In genomic region chr17:55451203-55451641, GRCh38 we compare ENCODE assay signal across 2 cellular contexts.
TF ChIP-seq lines count a peak whose summit lies in the region.

No MANE protein-coding gene starts in this region.

TF ChIP-seq in K562, 482 proteins besides CTCF, POLR2A, EP300 and RAD21 (continued from another document and continues in another):
- TF ChIP-seq RREB1 (CRISPR knock-in tag; IDR thresholded peaks at IDR 0.05) (no peak), TGIF2 (CRISPR knock-in tag; IDR thresholded peaks at IDR 0.05) (no peak), SMAD3 (CRISPR knock-in tag; conservative IDR thresholded peaks at IDR 0.05) (no peak), ZNF347 (CRISPR knock-in tag; IDR thresholded peaks at IDR 0.05; ENCODE audit: low read depth) (no peak), SRF (CRISPR knock-in tag; IDR thresholded peaks at IDR 0.05) (no peak), ARID2 (IDR thresholded peaks at IDR 0.05) (no peak), ZSCAN29 (IDR thresholded peaks at IDR 0.05) (no peak), ATF2 (CRISPR knock-in tag; IDR thresholded peaks at IDR 0.05) (no peak), TEAD1 (CRISPR knock-in tag; IDR thresholded peaks at IDR 0.05) (peak in 1 of 2 experiments; percentile 82; a peak in 2 of 4 replicates), ZNF511 (CRISPR knock-in tag; IDR thresholded peaks at IDR 0.05) (no peak), HES1 (IDR thresholded peaks at IDR 0.05; ENCODE audit: low read depth) (peak; percentile 77), POLR2B (IDR thresholded peaks at IDR 0.05; ENCODE audit: low read depth, partially characterized antibody) (no peak), SRSF9 (IDR thresholded peaks at IDR 0.05; ENCODE audit: borderline replicate concordance, low read depth, low read length) (no peak), NKRF (IDR thresholded peaks at IDR 0.05; ENCODE audit: borderline replicate concordance) (no peak), ZNF583 (CRISPR knock-in tag; IDR thresholded peaks at IDR 0.05) (no peak), HMG20B (CRISPR knock-in tag; IDR thresholded peaks at IDR 0.05) (no peak)

TF ChIP-seq in liver, 16 proteins besides CTCF, POLR2A, EP300 and RAD21 (continued from another document):
- TF ChIP-seq TAF1 (conservative IDR thresholded peaks at IDR 0.05) (no peak), MAX (IDR thresholded peaks at IDR 0.05) (no peak), JUND (IDR thresholded peaks at IDR 0.05) (no peak)
